In the genomic region with DNA sequence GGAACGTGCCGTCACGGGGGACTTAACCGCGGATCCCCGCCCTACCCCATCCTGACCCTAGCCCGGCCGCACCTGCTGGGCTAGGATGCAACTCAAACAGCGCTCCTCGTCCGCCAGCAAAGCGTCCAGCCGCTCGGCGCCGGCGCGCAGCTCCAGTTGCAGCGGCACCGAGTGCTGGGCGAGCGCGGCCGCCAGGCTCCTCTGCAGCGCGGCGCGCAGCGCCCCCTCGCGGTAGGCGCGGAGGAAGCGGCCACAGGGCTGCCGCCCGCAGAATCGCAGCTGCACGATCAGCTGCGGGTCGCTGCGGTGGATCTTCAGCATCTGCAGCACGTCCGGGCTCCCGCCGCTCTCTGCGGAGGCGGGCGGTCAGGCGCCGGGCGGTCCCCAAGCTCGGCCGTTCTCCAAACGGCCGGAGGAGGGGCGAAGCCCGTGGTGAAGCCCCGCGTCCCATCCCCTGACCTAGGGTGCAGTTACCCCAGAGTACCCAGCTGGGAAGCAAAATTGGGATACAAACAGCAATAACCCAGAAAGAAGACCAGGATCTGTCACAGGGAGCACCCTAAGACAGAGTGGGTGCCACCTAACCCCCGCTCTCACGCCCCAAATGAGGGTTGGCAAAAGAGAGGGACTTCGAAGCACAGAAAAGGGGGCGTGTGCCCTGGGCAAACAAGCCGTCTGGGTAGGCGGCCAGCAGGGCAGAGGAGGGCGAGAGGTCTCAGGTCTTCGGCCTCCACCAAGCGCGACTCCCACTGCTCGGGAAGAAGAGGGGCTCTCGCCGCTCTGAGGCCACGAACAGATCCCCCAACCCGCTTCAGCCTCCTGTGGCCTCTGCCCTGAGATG, we compare ENCODE assay signal across 8 cellular contexts. TPM values are rescaled to one million over a fixed set of nuclear protein-coding genes. Genes with fewer than 3 reads are reported as not detected.
DNase-seq lines count a peak whose midpoint lies in the region; ATAC-seq and TF ChIP-seq lines count a peak whose summit lies in the region.

No MANE protein-coding gene starts in this region.

- peaks cover 29 to 42% of the 10 kb centered on the region in 2 donors for H3K4me1 Mint-ChIP-seq in natural killer cell treated with Interleukin-12 subunit alpha and Interleukin-12 subunit beta and Interleukin-15 and Interleukin-18, amount 100 ng/mL, for 72 hours (ENCODE audit: low read depth in 2 of 2)

- H3K4me1 ChIP-seq in Panc1 (ENCODE audit: control insufficient read depth, insufficient read depth, low read length) = peaks cover 8% of the 10 kb centered on the region

- H3K9me3 Mint-ChIP-seq in natural killer cell treated with Interleukin-12 subunit alpha and Interleukin-12 subunit beta and Interleukin-15 and Interleukin-18, amount 100 ng/mL, for 72 hours = no peaks in the 10 kb centered on the region

- no peaks in the 10 kb centered on the region for H3K36me3 Mint-ChIP-seq in natural killer cell treated with Interleukin-12 subunit alpha and Interleukin-12 subunit beta and Interleukin-15 and Interleukin-18, amount 100 ng/mL, for 72 hours

- in situ Hi-C loops in Panc1 (cut with HindIII; ENCODE audit: low pct_unique_long_range_greater_than_20kb, low sequenced_read_pairs) = no loop called here

- no TSS peak for BruUV-seq in Panc1 (replicated peaks; lab: Mats Ljungman, UMichigan)

- H3K27ac ChIP-seq in HL-60 (replicated peaks) = no peak overlapping the region
- no peak overlapping the region for H3K27ac ChIP-seq in Panc1 (ENCODE audit: low read length)

- peak overlapping the region; percentile 44 for H3K4me3 Mint-ChIP-seq in natural killer cell treated with Interleukin-12 subunit alpha and Interleukin-12 subunit beta and Interleukin-15 and Interleukin-18, amount 100 ng/mL, for 72 hours

- H3K4me3 ChIP-seq in HL-60 (replicated peaks; ENCODE audit: insufficient read depth, low read length) = no peak overlapping the region
- peak overlapping the region in 1 of 2 experiments; percentile 16; a peak in 2 of 4 replicates for H3K4me3 ChIP-seq in Panc1 (ENCODE audit: low read depth in 2 of 2, low read length in 2 of 2)

- POLR2A ChIA-PET in Panc1 (lab: Charles Lee) = no interaction called here

- intact Hi-C loops in Panc1 (cut with micrococcal nuclease; ENCODE audit: unreplicated experiment) = loop anchor here (10.0 kb wide), 2 partner anchors 141 to 181 kb away; no protein-coding TSS in a partner anchor

- H3K27ac Mint-ChIP-seq in natural killer cell treated with Interleukin-12 subunit alpha and Interleukin-12 subunit beta and Interleukin-15 and Interleukin-18, amount 100 ng/mL, for 72 hours = no peak overlapping the region

- peak; percentile 99 for TF ChIP-seq CTCF in HL-60 (IDR thresholded peaks at IDR 0.05; ENCODE audit: insufficient read depth, low read length)
- peak; percentile 96 for TF ChIP-seq CTCF in Panc1 (IDR thresholded peaks at IDR 0.05)

- CTCF ChIA-PET in Panc1 (lab: Charles Lee) = interaction anchor here (0.5 to 1.3 kb wide), 8 partner anchors 14 to 203 kb away, joined by 3 to 5 read pairs (median 3); no protein-coding TSS in a partner anchor

- H3K27me3 Mint-ChIP-seq in natural killer cell treated with Interleukin-12 subunit alpha and Interleukin-12 subunit beta and Interleukin-15 and Interleukin-18, amount 100 ng/mL, for 72 hours = peaks cover 7 to 12% of the 10 kb centered on the region in 2 donors

- peak; percentile 88 for DNase-seq in COLO668 (lab: John Stamatoyannopoulos, UW; ENCODE audit: unreplicated experiment)
- peak; percentile 65 to 73 for DNase-seq in HL-60 (ENCODE audit: low read depth in 1 of 2, low spot score in 1 of 2)
- no peak for DNase-seq in Panc1 (ENCODE audit: low read depth, low spot score)
- peak; percentile 86 to 90 for DNase-seq in activated T-cell treated with anti-CD3 and anti-CD28 coated beads, Interleukin-2, amount 50 U/mL, for 48 hours
- peak; percentile 61 for DNase-seq in fibroblast of gingiva (ENCODE audit: low read depth)
- DNase-seq in natural killer cell treated with Interleukin-12 subunit alpha and Interleukin-12 subunit beta and Interleukin-15 and Interleukin-18, amount 100 ng/mL, for 72 hours (ENCODE audit: low spot score) = peak; percentile 78
- peak; percentile 70 for DNase-seq in stimulated activated naive CD4-positive, alpha-beta T cell treated with Interleukin-2 at 50 U/mL for 16 hours (lab: John Stamatoyannopoulos, UW)

- peaks cover 14% of the 10 kb centered on the region for H3K27me3 ChIP-seq in HL-60 (ENCODE audit: insufficient read depth, poor library complexity, severe bottlenecking)
- H3K27me3 ChIP-seq in Panc1 (ENCODE audit: control insufficient read depth, insufficient read depth, low read length) = no peaks in the 10 kb centered on the region

- H3K36me3 ChIP-seq in Panc1 (ENCODE audit: control insufficient read depth, insufficient read depth, low read length) = no peaks in the 10 kb centered on the region

- ATAC-seq in Panc1 (peak; percentile 57), HG02588 (IDR thresholded peaks at IDR 0.05; ENCODE audit: unreplicated experiment) (no peak)
- ATAC-seq in natural killer cell treated with Interleukin-12 subunit alpha and Interleukin-12 subunit beta and Interleukin-15 and Interleukin-18, amount 100 ng/mL, for 72 hours = peak; percentile 60 to 64

- no peaks in the 10 kb centered on the region for H3K9me3 ChIP-seq in Panc1 (ENCODE audit: control insufficient read depth, insufficient read depth, low read depth, low read length)

RNA-seq across cellular contexts. Expression of a gene that starts 4.2 kb away (rescaled TPM):
- 18.5 TPM for total RNA-seq in Panc1 (2021; ENCODE audit: unreplicated experiment)
- polyA plus RNA-seq in Panc1 (2012; ENCODE audit: insufficient read length) = 32.3 TPM
- total RNA-seq in natural killer cell treated with Interleukin-12 subunit alpha and Interleukin-12 subunit beta and Interleukin-15 and Interleukin-18, amount 100 ng/mL, for 72 hours = 10 to 100 TPM; 38.5 to 51.2 TPM

RNA-seq across cellular contexts. Expression of a gene that starts 4.2 kb away (rescaled TPM):
- total RNA-seq in Panc1 (2021; ENCODE audit: unreplicated experiment) = 17.8 TPM
- 21.9 TPM for polyA plus RNA-seq in Panc1 (2012; ENCODE audit: insufficient read length)
- total RNA-seq in natural killer cell treated with Interleukin-12 subunit alpha and Interleukin-12 subunit beta and Interleukin-15 and Interleukin-18, amount 100 ng/mL, for 72 hours = 10 to 100 TPM; 15.3 to 16.8 TPM

RNA-seq across cellular contexts. Expression of a gene that starts 4.7 kb away (rescaled TPM):
- 11.5 TPM for total RNA-seq in Panc1 (2021; ENCODE audit: unreplicated experiment)
- polyA plus RNA-seq in Panc1 (2012; ENCODE audit: insufficient read length) = 13.8 TPM
- total RNA-seq in natural killer cell treated with Interleukin-12 subunit alpha and Interleukin-12 subunit beta and Interleukin-15 and Interleukin-18, amount 100 ng/mL, for 72 hours = 1 to 10 TPM; 3.3 to 3.8 TPM

RNA-seq across cellular contexts. Expression of a gene that starts 9.0 kb away (rescaled TPM):
- 38.6 TPM for total RNA-seq in Panc1 (2021; ENCODE audit: unreplicated experiment)
- polyA plus RNA-seq in Panc1 (2012; ENCODE audit: insufficient read length) = 53.0 TPM
- 10 to 100 TPM; 17.2 to 19.4 TPM for total RNA-seq in natural killer cell treated with Interleukin-12 subunit alpha and Interleukin-12 subunit beta and Interleukin-15 and Interleukin-18, amount 100 ng/mL, for 72 hours

RNA-seq across cellular contexts. Expression of a gene that starts 14.8 kb away (rescaled TPM):
- total RNA-seq in Panc1 (2021; ENCODE audit: unreplicated experiment) = 27.9 TPM
- 63.2 TPM for polyA plus RNA-seq in Panc1 (2012; ENCODE audit: insufficient read length)
- total RNA-seq in natural killer cell treated with Interleukin-12 subunit alpha and Interleukin-12 subunit beta and Interleukin-15 and Interleukin-18, amount 100 ng/mL, for 72 hours = 10 to 100 TPM; 10.5 to 20.1 TPM
